In the genomic region with DNA sequence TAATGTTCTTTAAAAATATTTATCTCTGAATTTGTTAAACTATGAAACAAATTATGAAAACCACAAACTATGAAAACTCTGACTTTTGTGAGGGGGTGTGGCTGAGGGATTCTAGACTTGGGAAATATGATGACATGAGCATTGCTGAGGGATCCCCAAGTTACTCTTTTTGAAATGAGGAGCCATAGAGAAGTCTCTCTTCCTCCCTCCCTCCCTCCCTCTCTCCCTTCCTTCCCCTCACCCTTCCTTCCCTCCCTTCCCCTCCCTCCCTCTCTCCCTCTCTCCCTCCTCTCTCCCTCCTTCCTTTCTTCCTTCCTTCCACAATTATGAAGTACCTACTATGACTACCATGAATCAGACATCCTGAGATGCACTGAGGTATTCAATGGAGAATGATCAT, we compare ENCODE assay signal across 29 cellular contexts.
DNase-seq lines count a peak whose midpoint lies in the region; ATAC-seq, FAIRE-seq and TF ChIP-seq lines count a peak whose summit lies in the region.
"Had no signal": no experiment of that assay in that cellular context is flagged by ENCODE, and none has a peak within 500 bp of the region (broad histone marks: within the 10 kb centered on the region; RNA-seq: fewer than 3 reads in every experiment).

No MANE protein-coding gene starts in this region.

- TF ChIP-seq RAD21 in HepG2 (CRISPR knock-in tag; IDR thresholded peaks at IDR 0.05): no peak

- H3K27me3 ChIP-seq in HepG2 (ENCODE audit: control insufficient read depth in 1 of 2, insufficient read depth in 2 of 2, low read length in 2 of 2) (no peaks in the 10 kb centered on the region), right lobe of liver (peaks cover 0 to 6% of the 10 kb centered on the region in 2 donors)
- H3K27me3 ChIP-seq: BE2C; BLaER1; BLaER1 treated with 17β-estradiol and CSF1 and Interleukin-3, amounts not matched to agents 10 nM and 100 nM had no signal

- TF ChIP-seq CTCF in HepG2 (CRISPR knock-in tag; IDR thresholded peaks at IDR 0.05): no peak
- TF ChIP-seq CTCF in right lobe of liver (IDR thresholded peaks at IDR 0.05): no peak

- no peak for ATAC-seq in HepG2
- ATAC-seq in right lobe of liver: no peak
- ATAC-seq: A549; CD8-positive, alpha-beta T cell had no signal

- CTCF ChIA-PET in HepG2 (lab: Yijun Ruan, JAX; ENCODE audit: low intra/inter-chr PET ratio, low total read pairs): no interaction called here

- no peak overlapping the region for H3K4me2 ChIP-seq in HepG2 (ENCODE audit: low read depth, low read length)
- H3K4me2 ChIP-seq: A549; BLaER1; BLaER1 treated with 17β-estradiol and CSF1 and Interleukin-3, amounts not matched to agents 10 nM and 100 nM had no signal

- H3K36me3 ChIP-seq in HepG2 (replicated peaks in 1 of 2; ENCODE audit: control insufficient read depth in 1 of 2, insufficient read depth in 2 of 2, low read length in 2 of 2): no peaks in the 10 kb centered on the region
- no peaks in the 10 kb centered on the region for H3K36me3 ChIP-seq in right lobe of liver
- H3K36me3 ChIP-seq: BE2C; BLaER1; BLaER1 treated with 17β-estradiol and CSF1 and Interleukin-3, amounts not matched to agents 10 nM and 100 nM had no signal

- no peak overlapping the region for H3K9ac ChIP-seq in HepG2 (ENCODE audit: insufficient read depth, low read depth, low read length)
- H3K9ac ChIP-seq: BLaER1; BLaER1 treated with 17β-estradiol and CSF1 and Interleukin-3, amounts not matched to agents 10 nM and 100 nM had no signal

- intact Hi-C loops in HepG2 (cut with micrococcal nuclease; ENCODE audit: unreplicated experiment): no loop called here
- intact Hi-C loops in right lobe of liver (cut with DNase I): no loop called here

- no peak overlapping the region for H3K4me3 ChIP-seq in HepG2 (replicated peaks in 1 of 3; ENCODE audit: insufficient read depth in 1 of 3, low read depth in 2 of 3, low read length in 3 of 3)
- H3K4me3 ChIP-seq in right lobe of liver: no peak overlapping the region
- H3K4me3 ChIP-seq: A549; BLaER1; BLaER1 treated with 17β-estradiol and CSF1 and Interleukin-3, amounts not matched to agents 10 nM and 100 nM had no signal

- H2AFZ ChIP-seq in HepG2 (ENCODE audit: low read length): no peak overlapping the region

- POLR2A ChIA-PET in HepG2 (lab: Yijun Ruan, JAX): no interaction called here

- TF ChIP-seq EP300 in HepG2 (IDR thresholded peaks at IDR 0.05; ENCODE audit: low read depth in 2 of 2, low read length in 2 of 2) (no peak), HepG2 (CRISPR knock-in tag; IDR thresholded peaks at IDR 0.05; ENCODE audit: borderline replicate concordance) (no peak)

- no TSS peak for BruUV-seq in HepG2 (replicated peaks; lab: Mats Ljungman, UMichigan)

- DNase-seq in HepG2 (ENCODE audit: low spot score) (no peak), right lobe of liver (no peak)
- DNase-seq: 8988T; ACHN; AML-193; BE2C; C1 segment of cervical spinal cord; Caco-2; Calu3; CD4-positive, alpha-beta memory T cell; CD4-positive, alpha-beta T cell; CD4-positive, CD25-positive, alpha-beta regulatory T cell; CD8-positive, alpha-beta memory T cell; CD8-positive, alpha-beta T cell; COR-L47; DMS 273 treated with DMSO at 0.1 percent for 48 hours; DMS153; DMS53; DMS79; DMS79 treated with DMSO at 0.1 percent for 48 hours; DND-41; EL had no signal

- H3K27ac ChIP-seq in HepG2 (ENCODE audit: extremely low read length, insufficient read depth, low read length) (no peak overlapping the region), right lobe of liver (no peak overlapping the region)
- H3K27ac ChIP-seq: 22Rv1; A549; BLaER1; BLaER1 treated with 17β-estradiol and CSF1 and Interleukin-3, amounts not matched to agents 10 nM and 100 nM; C4-2B had no signal

- no peaks in the 10 kb centered on the region for H3K79me2 ChIP-seq in HepG2 (ENCODE audit: insufficient read depth, low read length)

- H4K20me1 ChIP-seq in HepG2 (ENCODE audit: insufficient read depth, low read length): no peaks in the 10 kb centered on the region
- H4K20me1 ChIP-seq: BLaER1; BLaER1 treated with 17β-estradiol and CSF1 and Interleukin-3, amounts not matched to agents 10 nM and 100 nM had no signal

- FAIRE-seq in HepG2 (lab: Jason Lieb, UNC): no peak
- FAIRE-seq: A204.1, A549, D721Med had no signal

- H3K9me3 ChIP-seq in HepG2 (ENCODE audit: low read length): no peaks in the 10 kb centered on the region
- H3K9me3 ChIP-seq in right lobe of liver: no peaks in the 10 kb centered on the region
- H3K9me3 ChIP-seq: A549; BE2C; BLaER1; BLaER1 treated with 17β-estradiol and CSF1 and Interleukin-3, amounts not matched to agents 10 nM and 100 nM; Caco-2 had no signal

- no peak for TF ChIP-seq POLR2A in HepG2 (IDR thresholded peaks at IDR 0.05; ENCODE audit: insufficient read depth in 1 of 2, low read depth in 2 of 2, low read length in 2 of 2)
- TF ChIP-seq POLR2A in right lobe of liver (IDR thresholded peaks at IDR 0.05): no peak

- in situ Hi-C loops in HepG2 (cut with HindIII; ENCODE audit: extremely low pct_ligation_motif_present, low pct_unique_long_range_greater_than_20kb): no loop called here

- no peaks in the 10 kb centered on the region for H3K4me1 ChIP-seq in HepG2 (ENCODE audit: insufficient read depth, low read length)
- H3K4me1 ChIP-seq in right lobe of liver: no peaks in the 10 kb centered on the region
- H3K4me1 ChIP-seq: A549; BE2C; BLaER1; BLaER1 treated with 17β-estradiol and CSF1 and Interleukin-3, amounts not matched to agents 10 nM and 100 nM; Caco-2 had no signal

TF ChIP-seq in HepG2, 621 proteins besides CTCF, POLR2A, EP300 and RAD21:
- TF ChIP-seq, protein P1, sequence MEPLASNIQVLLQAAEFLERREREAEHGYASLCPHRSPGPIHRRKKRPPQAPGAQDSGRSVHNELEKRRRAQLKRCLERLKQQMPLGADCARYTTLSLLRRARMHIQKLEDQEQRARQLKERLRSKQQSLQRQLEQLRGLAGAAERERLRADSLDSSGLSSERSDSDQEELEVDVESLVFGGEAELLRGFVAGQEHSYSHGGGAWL (CRISPR knock-in tag; IDR thresholded peaks at IDR 0.05): no peak
- TF ChIP-seq HNRNPK (IDR thresholded peaks at IDR 0.05; ENCODE audit: low read depth, low read length, poor library complexity, severe bottlenecking) (peak; percentile 61), PCBP2 (optimal IDR thresholded peaks at IDR 0.05; ENCODE audit: low read depth, low read length, poor library complexity, severe bottlenecking) (peak; percentile 72)
